1 cellular context compared by ENCODE assay signal in genomic region chr14:50230601-50231474, GRCh38.
A peak's percentile ranks its signal among the peaks of the same experiment; 100 is the strongest.
TF ChIP-seq lines count a peak whose summit lies in the region.

No MANE protein-coding gene starts in this region.

TF ChIP-seq in HepG2, 621 proteins besides CTCF, POLR2A, EP300 and RAD21 (continued from another document and continues in another):
- no peak for TF ChIP-seq NKX3-1 (CRISPR knock-in tag; IDR thresholded peaks at IDR 0.05)
- TF ChIP-seq, protein P1, sequence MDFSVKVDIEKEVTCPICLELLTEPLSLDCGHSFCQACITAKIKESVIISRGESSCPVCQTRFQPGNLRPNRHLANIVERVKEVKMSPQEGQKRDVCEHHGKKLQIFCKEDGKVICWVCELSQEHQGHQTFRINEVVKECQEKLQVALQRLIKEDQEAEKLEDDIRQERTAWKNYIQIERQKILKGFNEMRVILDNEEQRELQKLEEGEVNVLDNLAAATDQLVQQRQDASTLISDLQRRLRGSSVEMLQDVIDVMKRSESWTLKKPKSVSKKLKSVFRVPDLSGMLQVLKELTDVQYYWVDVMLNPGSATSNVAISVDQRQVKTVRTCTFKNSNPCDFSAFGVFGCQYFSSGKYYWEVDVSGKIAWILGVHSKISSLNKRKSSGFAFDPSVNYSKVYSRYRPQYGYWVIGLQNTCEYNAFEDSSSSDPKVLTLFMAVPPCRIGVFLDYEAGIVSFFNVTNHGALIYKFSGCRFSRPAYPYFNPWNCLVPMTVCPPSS (IDR thresholded peaks at IDR 0.05): no peak
- no peak; the same call in 1 of the 2 replicates for TF ChIP-seq MXD3 (CRISPR knock-in tag; IDR thresholded peaks at IDR 0.05)
- TF ChIP-seq, protein P2, sequence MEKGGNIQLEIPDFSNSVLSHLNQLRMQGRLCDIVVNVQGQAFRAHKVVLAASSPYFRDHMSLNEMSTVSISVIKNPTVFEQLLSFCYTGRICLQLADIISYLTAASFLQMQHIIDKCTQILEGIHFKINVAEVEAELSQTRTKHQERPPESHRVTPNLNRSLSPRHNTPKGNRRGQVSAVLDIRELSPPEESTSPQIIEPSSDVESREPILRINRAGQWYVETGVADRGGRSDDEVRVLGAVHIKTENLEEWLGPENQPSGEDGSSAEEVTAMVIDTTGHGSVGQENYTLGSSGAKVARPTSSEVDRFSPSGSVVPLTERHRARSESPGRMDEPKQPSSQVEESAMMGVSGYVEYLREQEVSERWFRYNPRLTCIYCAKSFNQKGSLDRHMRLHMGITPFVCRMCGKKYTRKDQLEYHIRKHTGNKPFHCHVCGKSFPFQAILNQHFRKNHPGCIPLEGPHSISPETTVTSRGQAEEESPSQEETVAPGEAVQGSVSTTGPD (CRISPR knock-in tag; IDR thresholded peaks at IDR 0.05): no peak
- TF ChIP-seq CBX1 (IDR thresholded peaks at IDR 0.05; ENCODE audit: low read depth): no peak
- no peak for TF ChIP-seq FLYWCH1 (CRISPR knock-in tag; IDR thresholded peaks at IDR 0.05)
- TF ChIP-seq PPARG (CRISPR knock-in tag; conservative IDR thresholded peaks at IDR 0.05): no peak
- no peak for TF ChIP-seq NR2F1 (CRISPR knock-in tag; IDR thresholded peaks at IDR 0.05)
- TF ChIP-seq KDM1A (CRISPR knock-in tag; IDR thresholded peaks at IDR 0.05): no peak
- TF ChIP-seq ZSCAN12 (CRISPR knock-in tag; IDR thresholded peaks at IDR 0.05): no peak
- no peak for TF ChIP-seq MAF1 (CRISPR knock-in tag; IDR thresholded peaks at IDR 0.05; ENCODE audit: borderline replicate concordance)
- TF ChIP-seq JARID2 (CRISPR knock-in tag; IDR thresholded peaks at IDR 0.05; ENCODE audit: insufficient replicate concordance): no peak
- TF ChIP-seq, protein P3, sequence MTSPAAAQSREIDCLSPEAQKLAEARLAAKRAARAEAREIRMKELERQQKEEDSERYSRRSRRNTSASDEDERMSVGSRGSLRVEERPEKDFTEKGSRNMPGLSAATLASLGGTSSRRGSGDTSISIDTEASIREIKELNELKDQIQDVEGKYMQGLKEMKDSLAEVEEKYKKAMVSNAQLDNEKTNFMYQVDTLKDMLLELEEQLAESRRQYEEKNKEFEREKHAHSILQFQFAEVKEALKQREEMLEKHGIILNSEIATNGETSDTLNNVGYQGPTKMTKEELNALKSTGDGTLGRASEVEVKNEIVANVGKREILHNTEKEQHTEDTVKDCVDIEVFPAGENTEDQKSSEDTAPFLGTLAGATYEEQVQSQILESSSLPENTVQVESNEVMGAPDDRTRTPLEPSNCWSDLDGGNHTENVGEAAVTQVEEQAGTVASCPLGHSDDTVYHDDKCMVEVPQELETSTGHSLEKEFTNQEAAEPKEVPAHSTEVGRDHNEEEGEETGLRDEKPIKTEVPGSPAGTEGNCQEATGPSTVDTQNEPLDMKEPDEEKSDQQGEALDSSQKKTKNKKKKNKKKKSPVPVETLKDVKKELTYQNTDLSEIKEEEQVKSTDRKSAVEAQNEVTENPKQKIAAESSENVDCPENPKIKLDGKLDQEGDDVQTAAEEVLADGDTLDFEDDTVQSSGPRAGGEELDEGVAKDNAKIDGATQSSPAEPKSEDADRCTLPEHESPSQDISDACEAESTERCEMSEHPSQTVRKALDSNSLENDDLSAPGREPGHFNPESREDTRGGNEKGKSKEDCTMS (CRISPR knock-in tag; conservative IDR thresholded peaks at IDR 0.05): no peak
- no peak for TF ChIP-seq ZNF543 (CRISPR knock-in tag; IDR thresholded peaks at IDR 0.05)
- no peak for TF ChIP-seq ZNF777 (CRISPR knock-in tag; IDR thresholded peaks at IDR 0.05)
- 0 out of 2 replicates have a peak, but pooled peaks have one; percentile 27 for TF ChIP-seq ZBTB21 (CRISPR knock-in tag; IDR thresholded peaks at IDR 0.05)
- no peak for TF ChIP-seq GABPA (IDR thresholded peaks at IDR 0.05; ENCODE audit: low read depth, low read length)
- TF ChIP-seq GABPA (CRISPR knock-in tag; IDR thresholded peaks at IDR 0.05; ENCODE audit: low read depth): peak; percentile 62
- no peak for TF ChIP-seq SATB2 (CRISPR knock-in tag; IDR thresholded peaks at IDR 0.05)
- no peak for TF ChIP-seq MATR3 (CRISPR knock-in tag; IDR thresholded peaks at IDR 0.05)
- TF ChIP-seq CREM (IDR thresholded peaks at IDR 0.05): no peak
- TF ChIP-seq CREM (CRISPR knock-in tag; IDR thresholded peaks at IDR 0.05): no peak
- TF ChIP-seq, protein P4, sequence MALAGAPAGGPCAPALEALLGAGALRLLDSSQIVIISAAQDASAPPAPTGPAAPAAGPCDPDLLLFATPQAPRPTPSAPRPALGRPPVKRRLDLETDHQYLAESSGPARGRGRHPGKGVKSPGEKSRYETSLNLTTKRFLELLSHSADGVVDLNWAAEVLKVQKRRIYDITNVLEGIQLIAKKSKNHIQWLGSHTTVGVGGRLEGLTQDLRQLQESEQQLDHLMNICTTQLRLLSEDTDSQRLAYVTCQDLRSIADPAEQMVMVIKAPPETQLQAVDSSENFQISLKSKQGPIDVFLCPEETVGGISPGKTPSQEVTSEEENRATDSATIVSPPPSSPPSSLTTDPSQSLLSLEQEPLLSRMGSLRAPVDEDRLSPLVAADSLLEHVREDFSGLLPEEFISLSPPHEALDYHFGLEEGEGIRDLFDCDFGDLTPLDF (CRISPR knock-in tag; IDR thresholded peaks at IDR 0.05): no peak
- TF ChIP-seq TOE1 (CRISPR knock-in tag; IDR thresholded peaks at IDR 0.05): no peak
- no peak for TF ChIP-seq PRDM15 (CRISPR knock-in tag; IDR thresholded peaks at IDR 0.05)
- TF ChIP-seq ZBTB8A (CRISPR knock-in tag; IDR thresholded peaks at IDR 0.05; ENCODE audit: borderline replicate concordance, low read depth): no peak
- TF ChIP-seq ZNF101 (CRISPR knock-in tag; IDR thresholded peaks at IDR 0.05; ENCODE audit: borderline replicate concordance, low read depth): no peak
- peak; percentile 27; the same call in 1 of the 2 replicates for TF ChIP-seq ARID5B (CRISPR knock-in tag; IDR thresholded peaks at IDR 0.05)
- no peak for TF ChIP-seq ZNF160 (CRISPR knock-in tag; IDR thresholded peaks at IDR 0.05)
- no peak for TF ChIP-seq ZMAT3 (CRISPR knock-in tag; conservative IDR thresholded peaks at IDR 0.05)
- TF ChIP-seq, protein P5, sequence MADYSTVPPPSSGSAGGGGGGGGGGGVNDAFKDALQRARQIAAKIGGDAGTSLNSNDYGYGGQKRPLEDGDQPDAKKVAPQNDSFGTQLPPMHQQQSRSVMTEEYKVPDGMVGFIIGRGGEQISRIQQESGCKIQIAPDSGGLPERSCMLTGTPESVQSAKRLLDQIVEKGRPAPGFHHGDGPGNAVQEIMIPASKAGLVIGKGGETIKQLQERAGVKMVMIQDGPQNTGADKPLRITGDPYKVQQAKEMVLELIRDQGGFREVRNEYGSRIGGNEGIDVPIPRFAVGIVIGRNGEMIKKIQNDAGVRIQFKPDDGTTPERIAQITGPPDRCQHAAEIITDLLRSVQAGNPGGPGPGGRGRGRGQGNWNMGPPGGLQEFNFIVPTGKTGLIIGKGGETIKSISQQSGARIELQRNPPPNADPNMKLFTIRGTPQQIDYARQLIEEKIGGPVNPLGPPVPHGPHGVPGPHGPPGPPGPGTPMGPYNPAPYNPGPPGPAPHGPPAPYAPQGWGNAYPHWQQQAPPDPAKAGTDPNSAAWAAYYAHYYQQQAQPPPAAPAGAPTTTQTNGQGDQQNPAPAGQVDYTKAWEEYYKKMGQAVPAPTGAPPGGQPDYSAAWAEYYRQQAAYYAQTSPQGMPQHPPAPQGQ (CRISPR knock-in tag; IDR thresholded peaks at IDR 0.05; ENCODE audit: borderline replicate concordance): no peak
- TF ChIP-seq ZNF552 (CRISPR knock-in tag; IDR thresholded peaks at IDR 0.05; ENCODE audit: borderline replicate concordance): no peak
- no peak for TF ChIP-seq ZFP36 (IDR thresholded peaks at IDR 0.05; ENCODE audit: borderline replicate concordance, low read depth, low read length, partially characterized antibody)
- TF ChIP-seq NFE2L2 (IDR thresholded peaks at IDR 0.05; ENCODE audit: low read length): no peak
- no peak for TF ChIP-seq ZNF274 (CRISPR knock-in tag; IDR thresholded peaks at IDR 0.05)
- no peak for TF ChIP-seq NFKB2 (CRISPR knock-in tag; IDR thresholded peaks at IDR 0.05; ENCODE audit: borderline replicate concordance)
- TF ChIP-seq, protein P6, sequence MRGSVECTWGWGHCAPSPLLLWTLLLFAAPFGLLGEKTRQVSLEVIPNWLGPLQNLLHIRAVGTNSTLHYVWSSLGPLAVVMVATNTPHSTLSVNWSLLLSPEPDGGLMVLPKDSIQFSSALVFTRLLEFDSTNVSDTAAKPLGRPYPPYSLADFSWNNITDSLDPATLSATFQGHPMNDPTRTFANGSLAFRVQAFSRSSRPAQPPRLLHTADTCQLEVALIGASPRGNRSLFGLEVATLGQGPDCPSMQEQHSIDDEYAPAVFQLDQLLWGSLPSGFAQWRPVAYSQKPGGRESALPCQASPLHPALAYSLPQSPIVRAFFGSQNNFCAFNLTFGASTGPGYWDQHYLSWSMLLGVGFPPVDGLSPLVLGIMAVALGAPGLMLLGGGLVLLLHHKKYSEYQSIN (CRISPR knock-in tag; IDR thresholded peaks at IDR 0.05; ENCODE audit: borderline replicate concordance): no peak
- TF ChIP-seq MLLT10 (CRISPR knock-in tag; IDR thresholded peaks at IDR 0.05): no peak
- TF ChIP-seq PCBP1 (IDR thresholded peaks at IDR 0.05; ENCODE audit: borderline replicate concordance, low read depth, low read length): no peak
- TF ChIP-seq SOX6 (IDR thresholded peaks at IDR 0.05): no peak
- no peak for TF ChIP-seq SOX6 (CRISPR knock-in tag; IDR thresholded peaks at IDR 0.05)
- TF ChIP-seq, protein P7, sequence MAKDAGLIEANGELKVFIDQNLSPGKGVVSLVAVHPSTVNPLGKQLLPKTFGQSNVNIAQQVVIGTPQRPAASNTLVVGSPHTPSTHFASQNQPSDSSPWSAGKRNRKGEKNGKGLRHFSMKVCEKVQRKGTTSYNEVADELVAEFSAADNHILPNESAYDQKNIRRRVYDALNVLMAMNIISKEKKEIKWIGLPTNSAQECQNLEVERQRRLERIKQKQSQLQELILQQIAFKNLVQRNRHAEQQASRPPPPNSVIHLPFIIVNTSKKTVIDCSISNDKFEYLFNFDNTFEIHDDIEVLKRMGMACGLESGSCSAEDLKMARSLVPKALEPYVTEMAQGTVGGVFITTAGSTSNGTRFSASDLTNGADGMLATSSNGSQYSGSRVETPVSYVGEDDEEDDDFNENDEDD (CRISPR knock-in tag; IDR thresholded peaks at IDR 0.05; ENCODE audit: borderline replicate concordance): no peak
- TF ChIP-seq, protein P8, sequence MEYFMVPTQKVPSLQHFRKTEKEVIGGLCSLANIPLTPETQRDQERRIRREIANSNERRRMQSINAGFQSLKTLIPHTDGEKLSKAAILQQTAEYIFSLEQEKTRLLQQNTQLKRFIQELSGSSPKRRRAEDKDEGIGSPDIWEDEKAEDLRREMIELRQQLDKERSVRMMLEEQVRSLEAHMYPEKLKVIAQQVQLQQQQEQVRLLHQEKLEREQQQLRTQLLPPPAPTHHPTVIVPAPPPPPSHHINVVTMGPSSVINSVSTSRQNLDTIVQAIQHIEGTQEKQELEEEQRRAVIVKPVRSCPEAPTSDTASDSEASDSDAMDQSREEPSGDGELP (IDR thresholded peaks at IDR 0.05; ENCODE audit: borderline replicate concordance, low read depth): no peak
- no peak for TF ChIP-seq SP4 (CRISPR knock-in tag; IDR thresholded peaks at IDR 0.05)
- TF ChIP-seq ZKSCAN1 (IDR thresholded peaks at IDR 0.05; ENCODE audit: low read length): no peak
